In the genomic region with DNA sequence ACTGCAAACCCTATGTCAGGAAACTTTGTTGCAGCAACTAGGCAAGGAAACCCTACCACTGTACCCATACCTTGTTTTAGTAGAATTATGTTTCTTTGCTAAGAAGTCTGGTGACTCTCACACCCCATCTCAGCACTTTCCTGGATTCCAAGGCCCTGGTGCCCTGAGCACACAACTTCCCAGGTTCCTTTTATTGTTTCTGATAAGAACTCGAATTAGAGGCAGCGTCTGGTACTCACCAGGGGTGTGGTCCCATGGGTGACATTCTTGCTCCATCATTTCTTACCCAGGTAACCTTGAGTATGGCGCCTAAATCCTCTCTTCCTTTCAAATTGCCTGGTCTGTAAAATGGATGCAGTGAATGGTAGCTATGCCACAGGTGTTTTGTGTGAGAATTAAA, we compare ENCODE assay signal across 20 cellular contexts.
"Had no signal": no experiment of that assay in that cellular context is flagged by ENCODE, and none has a peak within 500 bp of the region (broad histone marks: within the 10 kb centered on the region; RNA-seq: fewer than 3 reads in every experiment).

No MANE protein-coding gene starts in this region.

- H3K9me3 ChIP-seq: esophagus muscularis mucosa, gastrocnemius medialis, heart right ventricle, left ventricle myocardium inferior, lower lobe of right lung, psoas muscle, suprapubic skin, thyroid gland had no signal

- ATAC-seq: gastrocnemius medialis; heart right ventricle; lower lobe of right lung; naive thymus-derived CD4-positive, alpha-beta T cell; psoas muscle; sciatic nerve had no signal

- H3K36me3 ChIP-seq: esophagus muscularis mucosa, gastrocnemius medialis, heart right ventricle, left ventricle myocardium inferior, lower lobe of right lung, suprapubic skin, thyroid gland had no signal

- DNase-seq: cortex of kidney; effector memory CD4-positive, alpha-beta T cell; gastrocnemius medialis; heart right ventricle; hypothalamus; islet precursor cell; left ventricle myocardium inferior; lower lobe of right lung; mesendoderm; naive thymus-derived CD4-positive, alpha-beta T cell; nephron progenitor cell; psoas muscle; stimulated activated CD4-positive, alpha-beta T cell treated with anti-CD3 and anti-CD28 coated beads, Interleukin-2, amount 100 ng/mL, for 24 hours; stimulated activated CD4-positive, alpha-beta T cell treated with anti-CD3 and anti-CD28 coated beads, Interleukin-4, amount 100 ng/mL, for 4 hours; stimulated activated naive CD4-positive, alpha-beta T cell; thyroid gland had no signal

- H3K4me3 Mint-ChIP-seq: naive thymus-derived CD4-positive, alpha-beta T cell; nephron progenitor cell; type B pancreatic cell had no signal

- H3K4me1 ChIP-seq: gastrocnemius medialis, left ventricle myocardium inferior, lower lobe of right lung, psoas muscle, thyroid gland had no signal

- H3K27me3 Mint-ChIP-seq: naive thymus-derived CD4-positive, alpha-beta T cell had no signal

- H3K9me3 Mint-ChIP-seq: naive thymus-derived CD4-positive, alpha-beta T cell; nephron progenitor cell; type B pancreatic cell had no signal

- H3K4me3 ChIP-seq: esophagus muscularis mucosa, gastrocnemius medialis, heart right ventricle, left ventricle myocardium inferior, lower lobe of right lung, psoas muscle, suprapubic skin, thyroid gland had no signal

- H3K27ac Mint-ChIP-seq: nephron progenitor cell, type B pancreatic cell had no signal

- H3K4me1 Mint-ChIP-seq: nephron progenitor cell had no signal
